1 cellular context compared by ENCODE assay signal in the genomic region with DNA sequence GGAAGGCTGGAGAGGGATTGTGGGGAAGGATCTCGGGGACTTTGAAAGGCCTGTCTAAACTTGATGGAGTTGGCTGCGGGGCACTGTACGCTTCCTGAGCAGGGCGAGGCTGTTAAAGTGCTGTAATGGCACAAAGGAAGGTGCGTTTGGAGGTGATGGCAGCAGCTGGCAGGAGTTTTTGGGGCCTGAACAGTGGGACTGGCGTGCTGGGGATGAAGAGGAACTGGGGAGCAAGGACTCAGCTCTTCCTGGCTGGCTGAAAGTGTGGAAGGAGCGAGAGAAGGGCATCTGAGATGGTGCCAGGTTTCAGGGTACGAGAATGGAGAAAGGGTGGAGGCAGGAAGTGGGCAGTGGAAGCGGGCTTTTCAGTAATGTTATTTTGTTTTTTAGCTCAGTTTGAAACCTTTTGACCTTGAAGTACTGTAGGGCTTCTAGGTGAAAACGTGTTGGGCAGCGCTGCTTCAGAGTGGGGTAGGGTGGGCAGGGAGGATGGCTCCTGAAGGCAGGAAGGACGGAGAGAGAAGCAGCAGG.
TF ChIP-seq lines count a peak whose summit lies in the region.

No MANE protein-coding gene starts in this region.

TF ChIP-seq in HepG2, 621 proteins besides CTCF, POLR2A, EP300 and RAD21:
- TF ChIP-seq, protein P1, sequence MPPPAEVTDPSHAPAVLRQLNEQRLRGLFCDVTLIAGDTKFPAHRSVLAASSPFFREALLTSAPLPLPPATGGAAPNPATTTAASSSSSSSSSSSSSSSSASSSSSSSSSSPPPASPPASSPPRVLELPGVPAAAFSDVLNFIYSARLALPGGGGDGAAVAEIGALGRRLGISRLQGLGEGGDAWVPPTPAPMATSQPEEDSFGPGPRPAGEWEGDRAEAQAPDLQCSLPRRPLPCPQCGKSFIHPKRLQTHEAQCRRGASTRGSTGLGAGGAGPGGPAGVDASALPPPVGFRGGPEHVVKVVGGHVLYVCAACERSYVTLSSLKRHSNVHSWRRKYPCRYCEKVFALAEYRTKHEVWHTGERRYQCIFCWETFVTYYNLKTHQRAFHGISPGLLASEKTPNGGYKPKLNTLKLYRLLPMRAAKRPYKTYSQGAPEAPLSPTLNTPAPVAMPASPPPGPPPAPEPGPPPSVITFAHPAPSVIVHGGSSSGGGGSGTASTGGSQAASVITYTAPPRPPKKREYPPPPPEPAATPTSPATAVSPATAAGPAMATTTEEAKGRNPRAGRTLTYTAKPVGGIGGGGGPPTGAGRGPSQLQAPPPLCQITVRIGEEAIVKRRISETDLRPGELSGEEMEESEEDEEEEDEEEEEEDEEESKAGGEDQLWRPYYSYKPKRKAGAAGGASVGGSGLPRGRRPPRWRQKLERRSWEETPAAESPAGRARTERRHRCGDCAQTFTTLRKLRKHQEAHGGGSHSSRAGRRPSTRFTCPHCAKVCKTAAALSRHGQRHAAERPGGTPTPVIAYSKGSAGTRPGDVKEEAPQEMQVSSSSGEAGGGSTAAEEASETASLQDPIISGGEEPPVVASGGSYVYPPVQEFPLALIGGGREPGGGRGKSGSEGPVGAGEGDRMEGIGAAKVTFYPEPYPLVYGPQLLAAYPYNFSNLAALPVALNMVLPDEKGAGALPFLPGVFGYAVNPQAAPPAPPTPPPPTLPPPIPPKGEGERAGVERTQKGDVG (CRISPR knock-in tag; IDR thresholded peaks at IDR 0.05; ENCODE audit: borderline replicate concordance): no peak
- TF ChIP-seq HNRNPL (IDR thresholded peaks at IDR 0.05; ENCODE audit: low read depth, low read length) (0 out of 2 replicates have a peak, but pooled peaks have one; percentile 7), ZNF136 (CRISPR knock-in tag; IDR thresholded peaks at IDR 0.05; ENCODE audit: low read depth) (no peak)
